Comparison of ENCODE assay signal across 15 cellular contexts in genomic region chr10:69750011-69750373, GRCh38. TPM values are rescaled to one million over a fixed set of nuclear protein-coding genes. Genes with fewer than 3 reads are reported as not detected.
DNase-seq lines count a peak whose midpoint lies in the region; ATAC-seq and TF ChIP-seq lines count a peak whose summit lies in the region.
"Had no signal": no experiment of that assay in that cellular context is flagged by ENCODE, and none has a peak within 500 bp of the region (broad histone marks: within the 10 kb centered on the region; RNA-seq: fewer than 3 reads in every experiment).

No MANE protein-coding gene starts in this region.

- TF ChIP-seq EP300 in SK-N-SH (IDR thresholded peaks at IDR 0.05; ENCODE audit: borderline replicate concordance in 1 of 2, low read depth in 1 of 2, low read length in 1 of 2): no peak

- peaks cover 5 to 8% of the 10 kb centered on the region in 2 experiments; a peak in 2 of 4 replicates for H3K4me1 ChIP-seq in SK-N-SH (ENCODE audit: control insufficient read depth in 1 of 2, insufficient read depth in 2 of 2, low read depth in 1 of 2, low read length in 1 of 2)
- H3K4me1 ChIP-seq: BLaER1 had no signal

- POLR2A ChIA-PET in SK-N-SH (lab: Yijun Ruan, JAX): no interaction called here
- POLR2A ChIA-PET in WTC11 (lab: Charles Lee): no interaction called here

- H3K36me3 Mint-ChIP-seq in WTC11 (no peaks in the 10 kb centered on the region), nephron (ENCODE audit: low read depth) (no peaks in the 10 kb centered on the region)
- no peaks in the 10 kb centered on the region for H3K36me3 Mint-ChIP-seq in activated naive CD8-positive, alpha-beta T cell treated with anti-CD3 and anti-CD28 coated beads, Interleukin-2, amount 50 U/mL, for 24 hours (ENCODE audit: low read depth)

- WGBS in SK-N-SH (ENCODE audit: low lambda C conversion rate): 95% methylated on average over 8 of the region's 9 CpGs

- H3K27me3 Mint-ChIP-seq in WTC11 (ENCODE audit: low read depth): peaks cover 21% of the 10 kb centered on the region
- H3K27me3 Mint-ChIP-seq in nephron (ENCODE audit: low read depth): peaks cover 4% of the 10 kb centered on the region
- H3K27me3 Mint-ChIP-seq in activated naive CD8-positive, alpha-beta T cell treated with anti-CD3 and anti-CD28 coated beads, Interleukin-2, amount 50 U/mL, for 24 hours: peaks cover 34% of the 10 kb centered on the region

- TF ChIP-seq CTCF in SK-N-SH (IDR thresholded peaks at IDR 0.05) (no peak), WTC11 (IDR thresholded peaks at IDR 0.05) (no peak), nephron (IDR thresholded peaks at IDR 0.05; ENCODE audit: unreplicated experiment in 3 of 3) (no peak)

- H3K9me3 Mint-ChIP-seq in WTC11: no peaks in the 10 kb centered on the region
- H3K9me3 Mint-ChIP-seq in nephron: no peaks in the 10 kb centered on the region
- H3K9me3 Mint-ChIP-seq in activated naive CD8-positive, alpha-beta T cell treated with anti-CD3 and anti-CD28 coated beads, Interleukin-2, amount 50 U/mL, for 24 hours: no peaks in the 10 kb centered on the region
- H3K9me3 Mint-ChIP-seq: CD8-positive, alpha-beta memory T cell had no signal

- DNase-seq in SK-N-SH (no peak), WTC11 (ENCODE audit: low spot score) (no peak), posterior vena cava (ENCODE audit: low spot score) (peak; percentile 35)
- DNase-seq in activated naive CD8-positive, alpha-beta T cell treated with anti-CD3 and anti-CD28 coated beads, Interleukin-2, amount 50 U/mL, for 24 hours: no peak
- DNase-seq: AML-193; CD8-positive, alpha-beta memory T cell; DMS53; GF-D8 had no signal

- H3K36me3 ChIP-seq in SK-N-SH (replicated peaks in 1 of 2; ENCODE audit: control insufficient read depth in 1 of 2, insufficient read depth in 2 of 2, low read length in 1 of 2): no peaks in the 10 kb centered on the region
- H3K36me3 ChIP-seq: BLaER1 had no signal

- no peak overlapping the region for H3K27ac ChIP-seq in SK-N-SH (ENCODE audit: low read depth in 2 of 2, low read length in 1 of 2)
- H3K27ac ChIP-seq: 22Rv1, BLaER1 had no signal

- H3K4me3 Mint-ChIP-seq in WTC11: no peak overlapping the region
- H3K4me3 Mint-ChIP-seq in nephron: peak overlapping the region in 2 of 3 experiments; percentile 13 to 28
- H3K4me3 Mint-ChIP-seq in activated naive CD8-positive, alpha-beta T cell treated with anti-CD3 and anti-CD28 coated beads, Interleukin-2, amount 50 U/mL, for 24 hours: no peak overlapping the region
- H3K4me3 Mint-ChIP-seq: CD8-positive, alpha-beta memory T cell had no signal

- H3F3A ChIP-seq in SK-N-SH (replicated peaks; ENCODE audit: insufficient read depth): no peaks in the 10 kb centered on the region

- H3K9ac ChIP-seq in SK-N-SH: no peak overlapping the region
- H3K9ac ChIP-seq: BLaER1 had no signal

- H3K27ac Mint-ChIP-seq in WTC11 (no peak overlapping the region), nephron (peak overlapping the region; percentile 70 to 97 (median 89))
- no peak overlapping the region for H3K27ac Mint-ChIP-seq in activated naive CD8-positive, alpha-beta T cell treated with anti-CD3 and anti-CD28 coated beads, Interleukin-2, amount 50 U/mL, for 24 hours

- no peaks in the 10 kb centered on the region for H3K9me3 ChIP-seq in SK-N-SH
- H3K9me3 ChIP-seq: BLaER1 had no signal

- no peaks in the 10 kb centered on the region for H3K27me3 ChIP-seq in SK-N-SH (ENCODE audit: insufficient read depth)
- H3K27me3 ChIP-seq: BLaER1 had no signal

- H3K4me1 Mint-ChIP-seq in WTC11 (peaks cover 9% of the 10 kb centered on the region), nephron (peaks cover 60% of the 10 kb centered on the region)
- H3K4me1 Mint-ChIP-seq in activated naive CD8-positive, alpha-beta T cell treated with anti-CD3 and anti-CD28 coated beads, Interleukin-2, amount 50 U/mL, for 24 hours: peaks cover 2% of the 10 kb centered on the region

- H3K4me2 ChIP-seq in SK-N-SH: 0 out of 2 replicates have a peak overlapping the region, but pooled peaks have one; percentile 32
- H3K4me2 ChIP-seq: BLaER1 had no signal

- ATAC-seq in SK-N-SH treated with all-trans-retinoic acid at 6 μM for 48 hours: no peak
- peak; percentile 52 for ATAC-seq in WTC11
- ATAC-seq in HG03432 (IDR thresholded peaks at IDR 0.05; ENCODE audit: unreplicated experiment): no peak
- no peak for ATAC-seq in activated naive CD8-positive, alpha-beta T cell treated with anti-CD3 and anti-CD28 coated beads, Interleukin-2, amount 50 U/mL, for 24 hours
- ATAC-seq in HG02763 (IDR thresholded peaks at IDR 0.05; ENCODE audit: unreplicated experiment): no peak
- ATAC-seq: HCT116 had no signal

- H3K79me2 ChIP-seq in SK-N-SH (ENCODE audit: insufficient read depth): no peaks in the 10 kb centered on the region

- no peaks in the 10 kb centered on the region for H3K9me2 ChIP-seq in SK-N-SH

- intact Hi-C loops in posterior vena cava (cut with DNase I): no loop called here

- CTCF ChIA-PET in SK-N-SH (lab: Yijun Ruan, JAX) (interaction anchor here (1.1 to 2.8 kb wide), 4 partner anchors 33 to 165 kb away, joined by 3 to 11 read pairs (median 5); no protein-coding TSS in a partner anchor), WTC11 (lab: Charles Lee) (interaction anchor here (1.0 to 1.5 kb wide), 2 partner anchors 39 to 208 kb away, joined by 3 read pairs; no protein-coding TSS in a partner anchor)

- no peak overlapping the region for H2AFZ ChIP-seq in SK-N-SH (ENCODE audit: low read depth)

- no peak for TF ChIP-seq RAD21 in SK-N-SH (IDR thresholded peaks at IDR 0.05; ENCODE audit: low read length)

- H4K20me1 ChIP-seq in SK-N-SH (ENCODE audit: insufficient read depth): no peaks in the 10 kb centered on the region
- H4K20me1 ChIP-seq: BLaER1 had no signal

- H3K4me3 ChIP-seq in SK-N-SH (ENCODE audit: low read depth in 2 of 2, low read length in 1 of 2): no peak overlapping the region
- H3K4me3 ChIP-seq: BLaER1 had no signal

TF ChIP-seq in SK-N-SH, 30 proteins besides CTCF, POLR2A, EP300 and RAD21 (continues in another document):
- no peak for TF ChIP-seq GATA2 (CRISPR knock-in tag; IDR thresholded peaks at IDR 0.05)
- TF ChIP-seq TAF1 (IDR thresholded peaks at IDR 0.05; ENCODE audit: borderline replicate concordance, low read depth, low read length): no peak
- TF ChIP-seq TCF12 (IDR thresholded peaks at IDR 0.05): no peak
- no peak for TF ChIP-seq ZBTB33 (IDR thresholded peaks at IDR 0.05; ENCODE audit: borderline replicate concordance, low read depth)

TF ChIP-seq in SK-N-SH treated with all-trans-retinoic acid at 6 μM for 48 hours, 23 proteins besides CTCF, POLR2A, EP300 and RAD21 (continues in another document):
- TF ChIP-seq CSDC2 (CRISPR knock-in tag; IDR thresholded peaks at IDR 0.05): no peak
- no peak for TF ChIP-seq POU6F1 (CRISPR knock-in tag; IDR thresholded peaks at IDR 0.05; ENCODE audit: borderline replicate concordance, low read depth)

TF ChIP-seq in WTC11, 78 proteins besides CTCF, POLR2A, EP300 and RAD21 (continues in another document):
- no peak for TF ChIP-seq ZNF425 (CRISPR knock-in tag; conservative IDR thresholded peaks at IDR 0.05)
- TF ChIP-seq, protein P1, sequence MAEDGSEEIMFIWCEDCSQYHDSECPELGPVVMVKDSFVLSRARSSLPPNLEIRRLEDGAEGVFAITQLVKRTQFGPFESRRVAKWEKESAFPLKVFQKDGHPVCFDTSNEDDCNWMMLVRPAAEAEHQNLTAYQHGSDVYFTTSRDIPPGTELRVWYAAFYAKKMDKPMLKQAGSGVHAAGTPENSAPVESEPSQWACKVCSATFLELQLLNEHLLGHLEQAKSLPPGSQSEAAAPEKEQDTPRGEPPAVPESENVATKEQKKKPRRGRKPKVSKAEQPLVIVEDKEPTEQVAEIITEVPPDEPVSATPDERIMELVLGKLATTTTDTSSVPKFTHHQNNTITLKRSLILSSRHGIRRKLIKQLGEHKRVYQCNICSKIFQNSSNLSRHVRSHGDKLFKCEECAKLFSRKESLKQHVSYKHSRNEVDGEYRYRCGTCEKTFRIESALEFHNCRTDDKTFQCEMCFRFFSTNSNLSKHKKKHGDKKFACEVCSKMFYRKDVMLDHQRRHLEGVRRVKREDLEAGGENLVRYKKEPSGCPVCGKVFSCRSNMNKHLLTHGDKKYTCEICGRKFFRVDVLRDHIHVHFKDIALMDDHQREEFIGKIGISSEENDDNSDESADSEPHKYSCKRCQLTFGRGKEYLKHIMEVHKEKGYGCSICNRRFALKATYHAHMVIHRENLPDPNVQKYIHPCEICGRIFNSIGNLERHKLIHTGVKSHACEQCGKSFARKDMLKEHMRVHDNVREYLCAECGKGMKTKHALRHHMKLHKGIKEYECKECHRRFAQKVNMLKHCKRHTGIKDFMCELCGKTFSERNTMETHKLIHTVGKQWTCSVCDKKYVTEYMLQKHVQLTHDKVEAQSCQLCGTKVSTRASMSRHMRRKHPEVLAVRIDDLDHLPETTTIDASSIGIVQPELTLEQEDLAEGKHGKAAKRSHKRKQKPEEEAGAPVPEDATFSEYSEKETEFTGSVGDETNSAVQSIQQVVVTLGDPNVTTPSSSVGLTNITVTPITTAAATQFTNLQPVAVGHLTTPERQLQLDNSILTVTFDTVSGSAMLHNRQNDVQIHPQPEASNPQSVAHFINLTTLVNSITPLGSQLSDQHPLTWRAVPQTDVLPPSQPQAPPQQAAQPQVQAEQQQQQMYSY (CRISPR knock-in tag; IDR thresholded peaks at IDR 0.05): no peak

RNA-seq across cellular contexts. Expression of gene COL13A1, which starts 51.7 kb away (rescaled TPM):
- polyA plus RNA-seq in SK-N-SH (2012; rRNA removed): 21.0 and 26.7 TPM in 2 replicates
- 17.1 and 23.2 TPM in 2 replicates for polyA plus RNA-seq in SK-N-SH (2012; cell fraction: cytosol; rRNA removed)
- polyA plus RNA-seq in SK-N-SH (2012; cell fraction: nucleus; rRNA removed): 37.4 and 37.6 TPM in 2 replicates
- total RNA-seq in WTC11 (2021) (3.5 to 7.1 TPM (median 4.2 TPM) in 3 replicates), posterior vena cava (1 to 10 TPM in 1 of 2 donors, under 1 TPM in 1; 0.48 to 1.3 TPM)
- total RNA-seq: CD8-positive, alpha-beta memory T cell had no signal
- polyA plus RNA-seq: CD8-positive, alpha-beta memory T cell had no signal

Comparison
In these comparisons a context has a peak if more than half of its experiments do, and no peak if none do; other contexts are left out.
1. H3K27ac Mint-ChIP-seq: peak in nephron (3 of 3); none in WTC11 (single experiment) and activated naive CD8-positive, alpha-beta T cell treated with anti-CD3 and anti-CD28 coated beads, Interleukin-2, amount 50 U/mL, for 24 hours (single experiment).
2. H3K4me3 Mint-ChIP-seq: peak in nephron (2 of 3); none in WTC11 (single experiment) and activated naive CD8-positive, alpha-beta T cell treated with anti-CD3 and anti-CD28 coated beads, Interleukin-2, amount 50 U/mL, for 24 hours (single experiment).